Comparison of ENCODE assay signal across 15 cellular contexts in genomic region chr15:97903560-97904195, GRCh38. TPM values are rescaled to one million over a fixed set of nuclear protein-coding genes. Genes with fewer than 3 reads are reported as not detected.
DNase-seq lines count a peak whose midpoint lies in the region; ATAC-seq and TF ChIP-seq lines count a peak whose summit lies in the region.
"Had no signal": no experiment of that assay in that cellular context is flagged by ENCODE, and none has a peak within 500 bp of the region (broad histone marks: within the 10 kb centered on the region; RNA-seq: fewer than 3 reads in every experiment).

No MANE protein-coding gene starts in this region.

- WGBS in mammary epithelial cell (ENCODE audit: low coverage, missing lambda C conversion rate): 21% methylated on average over 7 of the region's 8 CpGs

- peak overlapping the region; percentile 59 for H3K4me2 ChIP-seq in mammary epithelial cell (ENCODE audit: insufficient read depth, low read depth, low read length)

- H3K27ac ChIP-seq in mammary epithelial cell (ENCODE audit: insufficient read depth, low read depth, low read length) (no peak overlapping the region), breast epithelium (no peak overlapping the region)
- H3K27ac ChIP-seq: Peyer's patch, vagina had no signal

- H3K36me3 ChIP-seq in mammary epithelial cell (ENCODE audit: insufficient read depth, low read length) (no peaks in the 10 kb centered on the region), breast epithelium (no peaks in the 10 kb centered on the region)
- H3K36me3 ChIP-seq: Peyer's patch, vagina had no signal

- H4K20me1 ChIP-seq in mammary epithelial cell (ENCODE audit: insufficient read depth, low read length): no peaks in the 10 kb centered on the region

- CTCF ChIA-PET in mammary epithelial cell (lab: Charles Lee; ENCODE audit: low non-redundant PET): interaction anchor here (0.6 to 1.0 kb wide), 2 partner anchors 273 to 274 kb away, joined by 7 read pairs; no protein-coding TSS in a partner anchor

- H2AFZ ChIP-seq in mammary epithelial cell (ENCODE audit: low read depth, low read length): peak overlapping the region; percentile 60

- TF ChIP-seq CTCF in mammary epithelial cell (conservative IDR thresholded peaks at IDR 0.05 in 1 of 2, IDR thresholded peaks at IDR 0.05 in 1 of 2; ENCODE audit: extremely low read depth in 1 of 2, insufficient read depth in 1 of 2, low read depth in 1 of 2, low read length in 2 of 2) (no peak), breast epithelium (IDR thresholded peaks at IDR 0.05) (no peak)

- H3K9ac ChIP-seq in mammary epithelial cell (ENCODE audit: insufficient read depth, low read length): no peak overlapping the region

- no TSS peak for BruUV-seq in mammary epithelial cell (replicated peaks; lab: Mats Ljungman, UMichigan)

- intact Hi-C loops in mammary epithelial cell (cut with micrococcal nuclease): loop anchor here (1.0 to 5.0 kb wide), 5 partner anchors 182 to 519 kb away; no protein-coding TSS in a partner anchor
- intact Hi-C loops in breast epithelium (cut with DNase I; ENCODE audit: low total_unique reads): no loop called here
- intact Hi-C loops in left cardiac atrium (cut with DNase I): loop anchor here (2.0 to 10.0 kb wide), 4 partner anchors 271 to 521 kb away; no protein-coding TSS in a partner anchor

- DNase-seq in mammary epithelial cell: no peak
- no peak for DNase-seq in breast epithelium (ENCODE audit: low spot score in 2 of 2)
- peak; percentile 23 for DNase-seq in OCI-M1 (lab: John Stamatoyannopoulos, UW)
- no peak for DNase-seq in left cardiac atrium
- DNase-seq in renal cortical epithelial cell (ENCODE audit: low read depth): peak; percentile 28
- no peak for DNase-seq in Ammon's horn (ENCODE audit: low spot score)
- DNase-seq in NCI-H345 treated with DMSO at 0.1 percent for 48 hours (lab: John Stamatoyannopoulos, UW; ENCODE audit: unreplicated experiment): no peak
- DNase-seq: activated B cell treated with CpG ODN at 0.5 μM for 24 hours; activated CD8-positive, alpha-beta memory T cell treated with anti-CD3 and anti-CD28 coated beads for 24 hours; activated effector memory CD4-positive, alpha-beta T cell treated with Interleukin-2 at 50 U/mL for 16 hours; CD8-positive, alpha-beta memory T cell; effector memory CD8-positive, alpha-beta T cell had no signal

- dilution Hi-C loops in mammary epithelial cell (cut with HindIII; ENCODE audit: low sequenced_read_pairs): no loop called here

- H3K4me1 ChIP-seq in mammary epithelial cell (ENCODE audit: insufficient read depth, low read length) (peaks cover 20% of the 10 kb centered on the region), breast epithelium (no peaks in the 10 kb centered on the region)
- H3K4me1 ChIP-seq: Peyer's patch had no signal

- no peaks in the 10 kb centered on the region for H3K79me2 ChIP-seq in mammary epithelial cell (ENCODE audit: insufficient read depth, low read length)

- no peak for TF ChIP-seq POLR2A in breast epithelium (IDR thresholded peaks at IDR 0.05)

- peak; percentile 15 to 46 for ATAC-seq in left cardiac atrium
- no peak for ATAC-seq in GM18502 (IDR thresholded peaks at IDR 0.05; ENCODE audit: poor library complexity, unreplicated experiment)
- ATAC-seq: effector memory CD8-positive, alpha-beta T cell had no signal

- H3K9me3 ChIP-seq in mammary epithelial cell (replicated peaks; ENCODE audit: insufficient read depth, low read length) (no peaks in the 10 kb centered on the region), breast epithelium (no peaks in the 10 kb centered on the region)
- H3K9me3 ChIP-seq: Peyer's patch, vagina had no signal

- in situ Hi-C loops in mammary epithelial cell (cut with MboI; ENCODE audit: low sequenced_read_pairs in 2 of 2): loop anchor here (5.0 to 25.0 kb wide), 3 partner anchors 184 to 391 kb away; no protein-coding TSS in a partner anchor

- H3K4me3 ChIP-seq in mammary epithelial cell (replicated peaks in 1 of 3; ENCODE audit: insufficient read depth in 1 of 3, low read depth in 2 of 3, low read length in 3 of 3) (no peak overlapping the region), breast epithelium (peak overlapping the region in 1 of 3 donors; percentile 26)
- H3K4me3 ChIP-seq: Peyer's patch, vagina had no signal

- no peaks in the 10 kb centered on the region for H3K27me3 ChIP-seq in mammary epithelial cell (ENCODE audit: insufficient read depth, low read length)
- H3K27me3 ChIP-seq in breast epithelium: peaks cover 0 to 49% of the 10 kb centered on the region in 2 donors
- H3K27me3 ChIP-seq: Peyer's patch, vagina had no signal

RNA-seq across cellular contexts. Expression of gene ARRDC4, which starts 56.8 kb away (rescaled TPM):
- total RNA-seq in mammary epithelial cell (10 to 100 TPM; 18.3 to 61.5 TPM), breast epithelium (10 to 100 TPM; 13.9 to 25.8 (median 20.0) TPM), left cardiac atrium (10 to 100 TPM; 20.1 to 22.4 TPM), renal cortical epithelial cell (37.9 and 293 TPM in 2 replicates)
- 8.9 TPM for polyA plus RNA-seq in mammary epithelial cell
- 8.0 TPM for polyA minus RNA-seq in mammary epithelial cell

Comparison
In these comparisons a context has a peak if more than half of its experiments do, and no peak if none do; other contexts are left out.
1. DNase-seq: peak in OCI-M1 (single experiment) and renal cortical epithelial cell (single experiment); none in mammary epithelial cell (single experiment), breast epithelium (0 of 2), left cardiac atrium (single experiment), Ammon's horn (single experiment) and NCI-H345 treated with DMSO at 0.1 percent for 48 hours (single experiment).